In the genomic region with DNA sequence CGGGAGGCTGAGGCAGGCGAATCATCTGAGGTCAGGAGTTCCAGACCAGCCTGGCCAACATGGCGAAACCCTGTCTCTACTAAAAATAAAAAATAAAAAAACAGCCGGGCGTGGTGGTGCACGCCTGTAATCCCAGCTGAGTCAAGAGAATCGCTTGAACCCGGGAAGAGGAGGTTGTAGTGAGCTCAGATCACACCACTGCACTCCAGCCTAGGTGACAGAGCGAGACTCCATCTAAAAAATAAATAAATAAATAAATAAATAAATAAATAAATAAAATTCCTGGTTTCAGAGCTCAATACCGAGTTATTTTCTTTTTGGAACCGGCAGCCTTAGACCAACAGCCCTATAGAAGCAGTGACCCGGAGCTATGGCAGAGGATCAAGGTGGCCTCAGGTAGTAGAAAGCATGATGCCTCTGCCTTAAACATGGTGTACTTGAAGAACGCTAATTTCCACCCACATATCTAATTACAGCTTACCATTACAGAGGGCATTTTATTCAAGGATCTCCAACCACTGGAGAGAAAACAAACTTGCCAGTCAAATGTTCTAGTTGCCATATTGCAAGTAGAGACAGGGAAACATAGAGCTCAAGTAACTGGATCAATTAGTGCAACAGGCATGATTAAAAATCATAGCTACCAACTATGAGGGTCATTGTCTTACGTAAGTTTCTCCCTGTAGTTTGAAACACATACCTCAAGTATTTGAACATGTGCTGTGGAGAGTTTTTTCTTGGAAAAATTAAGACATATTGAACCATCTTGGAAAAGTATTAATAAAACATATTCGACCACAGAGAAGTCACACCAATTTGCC, we compare ENCODE assay signal across 9 cellular contexts. TPM values are rescaled to one million over a fixed set of nuclear protein-coding genes. Genes with fewer than 3 reads are reported as not detected.
DNase-seq lines count a peak whose midpoint lies in the region; ATAC-seq and TF ChIP-seq lines count a peak whose summit lies in the region.
"Had no signal": no experiment of that assay in that cellular context is flagged by ENCODE, and none has a peak within 500 bp of the region (broad histone marks: within the 10 kb centered on the region; RNA-seq: fewer than 3 reads in every experiment).

No MANE protein-coding gene starts in this region.

- intact Hi-C loops in Panc1 (cut with micrococcal nuclease; ENCODE audit: unreplicated experiment) (loop anchor here (1.0 to 10.0 kb wide), 3 partner anchors 100 to 150 kb away; no protein-coding TSS in a partner anchor), esophagus squamous epithelium (cut with DNase I) (loop anchor here (10.0 kb wide), 1 partner anchor 120 kb away; a partner anchor contains a TSS), posterior vena cava (cut with DNase I) (loop anchor here (2.0 to 10.0 kb wide), 2 partner anchors 110 to 118 kb away; no protein-coding TSS in a partner anchor), mucosa of descending colon (cut with DNase I, micrococcal nuclease) (no loop called here)

- BruUV-seq in Panc1 (replicated peaks; lab: Mats Ljungman, UMichigan), result no TSS peak

- 41 to 61% methylated on average over 13 to 15 of the region's 15 CpGs for WGBS in esophagus squamous epithelium, 2 donors

- no peaks in the 10 kb centered on the region for H3K9me3 ChIP-seq in ES-I3 (ENCODE audit: control insufficient read depth, insufficient read depth, low read length)
- no peaks in the 10 kb centered on the region for H3K9me3 ChIP-seq in Panc1 (ENCODE audit: control insufficient read depth, insufficient read depth, low read depth, low read length)
- H3K9me3 ChIP-seq in esophagus squamous epithelium, result no peaks in the 10 kb centered on the region
- no peaks in the 10 kb centered on the region for H3K9me3 ChIP-seq in mucosa of descending colon
- H3K9me3 ChIP-seq: HAP-1 had no signal

- H3K27ac ChIP-seq in Panc1 (ENCODE audit: low read length) (peak overlapping the region; percentile 98), esophagus squamous epithelium (peak overlapping the region; percentile 88 to 99 (median 94)), rectal smooth muscle tissue (ENCODE audit: low read depth, low read length) (peak overlapping the region; percentile 99)

- H3K36me3 ChIP-seq in ES-I3 (ENCODE audit: insufficient read depth, low read length), result no peaks in the 10 kb centered on the region
- H3K36me3 ChIP-seq in Panc1 (ENCODE audit: control insufficient read depth, insufficient read depth, low read length), result peaks cover 4% of the 10 kb centered on the region
- no peaks in the 10 kb centered on the region for H3K36me3 ChIP-seq in esophagus squamous epithelium
- no peaks in the 10 kb centered on the region for H3K36me3 ChIP-seq in rectal smooth muscle tissue (ENCODE audit: control insufficient read depth, insufficient read depth, low read length)
- no peaks in the 10 kb centered on the region for H3K36me3 ChIP-seq in mucosa of descending colon (ENCODE audit: low read depth)
- H3K36me3 ChIP-seq: HAP-1 had no signal

- ATAC-seq in Panc1 (no peak), mucosa of descending colon (no peak)

- H3K9ac ChIP-seq in ES-I3 (ENCODE audit: low read depth, low read length) (peak overlapping the region; percentile 81; the same call in 1 of the 2 replicates), rectal smooth muscle tissue (ENCODE audit: low read length) (no peak overlapping the region)

- TF ChIP-seq POLR2A in esophagus squamous epithelium (IDR thresholded peaks at IDR 0.05), result no peak

- no peak for DNase-seq in Panc1 (ENCODE audit: low read depth, low spot score)
- no peak for DNase-seq in esophagus squamous epithelium (lab: John Stamatoyannopoulos, UW)
- DNase-seq in posterior vena cava (ENCODE audit: low spot score), result no peak
- no peak for DNase-seq in mucosa of descending colon
- DNase-seq in ACHN, result no peak
- DNase-seq: activated T-cell treated with anti-CD3 and anti-CD28 coated beads, Interleukin-2, amount 50 U/mL, for 1 hour had no signal

- H3K4me3 ChIP-seq in Panc1 (ENCODE audit: low read depth in 2 of 2, low read length in 2 of 2) (peak overlapping the region; percentile 65 to 100), esophagus squamous epithelium (peak overlapping the region in 1 of 4 donors; percentile 97), rectal smooth muscle tissue (ENCODE audit: low read length) (peak overlapping the region; percentile 27), mucosa of descending colon (no peak overlapping the region)

- POLR2A ChIA-PET in Panc1 (lab: Charles Lee), result interaction anchor here (0.9 to 1.5 kb wide), 3 partner anchors 11 to 97 kb away, joined by 3 to 4 read pairs (median 3); no protein-coding TSS in a partner anchor

- in situ Hi-C loops in Panc1 (cut with HindIII; ENCODE audit: low pct_unique_long_range_greater_than_20kb, low sequenced_read_pairs) (no loop called here), ACHN (cut with HindIII; ENCODE audit: low pct_ligation_motif_present, low pct_unique_long_range_greater_than_20kb, low sequenced_read_pairs) (no loop called here)

- TF ChIP-seq CTCF in Panc1 (IDR thresholded peaks at IDR 0.05), result no peak
- TF ChIP-seq CTCF in esophagus squamous epithelium (IDR thresholded peaks at IDR 0.05), result no peak
- no peak for TF ChIP-seq CTCF in mucosa of descending colon (IDR thresholded peaks at IDR 0.05)

- peaks cover 8% of the 10 kb centered on the region for H3K4me1 ChIP-seq in ES-I3 (ENCODE audit: insufficient read depth, low read length)
- peaks cover 40% of the 10 kb centered on the region for H3K4me1 ChIP-seq in Panc1 (ENCODE audit: control insufficient read depth, insufficient read depth, low read length)
- H3K4me1 ChIP-seq in esophagus squamous epithelium, result peaks cover 12 to 62% (median 20%) of the 10 kb centered on the region in 3 donors
- peaks cover 17% of the 10 kb centered on the region for H3K4me1 ChIP-seq in rectal smooth muscle tissue (ENCODE audit: control insufficient read depth, insufficient read depth, low read length)
- H3K4me1 ChIP-seq in mucosa of descending colon (ENCODE audit: low read depth), result peaks cover 6% of the 10 kb centered on the region

- H3K27me3 ChIP-seq in Panc1 (ENCODE audit: control insufficient read depth, insufficient read depth, low read length) (no peaks in the 10 kb centered on the region), esophagus squamous epithelium (peaks cover 0 to 11% (median 0%) of the 10 kb centered on the region in 4 donors), rectal smooth muscle tissue (ENCODE audit: control insufficient read depth, insufficient read depth, low read length) (no peaks in the 10 kb centered on the region)

- CTCF ChIA-PET in Panc1 (lab: Charles Lee), result interaction anchor here (0.5 to 0.8 kb wide), 2 partner anchors 123 to 275 kb away, joined by 3 to 11 read pairs; no protein-coding TSS in a partner anchor

RNA-seq across cellular contexts. Expression of a gene that starts 2.0 kb away (rescaled TPM):
- total RNA-seq in Panc1 (2021; ENCODE audit: unreplicated experiment), result 133 TPM
- polyA plus RNA-seq in Panc1 (2012; ENCODE audit: insufficient read length), result 73.6 TPM
- total RNA-seq in esophagus squamous epithelium, result 10 to 100 TPM in 3 of 4 donors, 1 to 10 TPM in 1; 8.6 to 42.5 (median 35.9) TPM
- 100 to 1,000 TPM; 165 to 244 TPM for total RNA-seq in posterior vena cava
- total RNA-seq in mucosa of descending colon, result 100 to 1,000 TPM in 1 of 3 donors, 10 to 100 TPM in 2; 17.6 to 130 (median 41.3) TPM

Comparison
In these comparisons a context has a peak if more than half of its experiments do, and no peak if none do; other contexts are left out.
1. intact Hi-C loops: an anchor here in Panc1 (1.0 to 10.0 kb wide), esophagus squamous epithelium (10.0 kb wide) and posterior vena cava (2.0 to 10.0 kb wide); none called in mucosa of descending colon.